In the genomic region with DNA sequence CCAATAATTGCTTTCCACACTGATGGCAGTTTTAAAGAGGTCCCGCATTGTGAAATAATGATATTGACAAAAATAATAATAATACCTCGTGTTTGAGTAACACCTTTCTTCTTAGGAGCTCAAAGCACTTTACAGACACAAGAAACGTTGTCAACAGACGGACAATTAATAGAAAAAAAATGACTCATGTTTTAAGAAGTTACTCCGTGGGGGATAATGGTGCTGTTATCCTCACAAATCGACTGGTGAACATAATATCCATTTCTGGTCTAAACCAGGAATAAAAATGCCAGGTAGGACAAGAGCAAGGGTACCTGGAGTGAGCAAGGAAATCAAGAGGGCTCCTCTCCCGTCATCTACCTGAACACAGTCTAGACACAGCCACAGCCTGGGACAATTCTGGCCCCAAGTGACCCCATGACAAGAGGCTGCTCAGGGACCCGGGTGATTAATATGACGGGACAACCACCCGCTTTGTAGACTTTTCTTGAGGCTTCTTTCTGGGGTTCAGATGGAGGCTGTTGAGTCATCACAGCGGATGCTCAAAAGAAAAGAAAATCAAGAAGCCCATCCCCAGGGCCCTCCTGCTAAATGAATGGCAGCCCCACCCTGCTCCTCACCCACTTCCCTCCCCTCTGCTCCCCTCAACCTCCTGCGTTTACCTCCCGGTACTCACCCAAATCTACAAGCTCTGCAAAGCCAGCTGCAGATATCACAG, we compare ENCODE assay signal across 20 cellular contexts.
DNase-seq lines count a peak whose midpoint lies in the region; ATAC-seq and TF ChIP-seq lines count a peak whose summit lies in the region.
"Had no signal": no experiment of that assay in that cellular context is flagged by ENCODE, and none has a peak within 500 bp of the region (broad histone marks: within the 10 kb centered on the region; RNA-seq: fewer than 3 reads in every experiment).

No MANE protein-coding gene starts in this region.

- H3K4me3 ChIP-seq in SJSA1 (no peak overlapping the region), right atrium auricular region (no peak overlapping the region)

- peak overlapping the region; percentile 44 to 75 for H3K27ac Mint-ChIP-seq in effector memory CD8-positive, alpha-beta T cell
- H3K27ac Mint-ChIP-seq: endodermal cell, H9 had no signal

- CTCF ChIA-PET in RWPE1 (lab: Yijun Ruan, JAX) = interaction anchor here (0.6 to 2.2 kb wide), 2 partner anchors 105 to 328 kb away, joined by 3 to 5 read pairs; no protein-coding TSS in a partner anchor

- ATAC-seq in effector memory CD8-positive, alpha-beta T cell (replicated peaks) = peak; percentile 8

- POLR2A ChIA-PET in RWPE1 (lab: Yijun Ruan, JAX; ENCODE audit: low non-redundant PET) = no interaction called here

- H3K9me3 ChIP-seq in SJSA1 (replicated peaks) = no peaks in the 10 kb centered on the region
- H3K9me3 ChIP-seq in right atrium auricular region = no peaks in the 10 kb centered on the region
- H3K9me3 ChIP-seq: left ventricle myocardium inferior, thoracic aorta had no signal

- peak; percentile 54 for DNase-seq in activated gamma-delta T cell treated with Interleukin-2 at 50 U/mL for 16 hours
- no peak for DNase-seq in activated gamma-delta T cell (lab: John Stamatoyannopoulos, UW)
- DNase-seq in SJSA1 (ENCODE audit: low read depth in 1 of 2, low spot score in 2 of 2) = peak in 1 of 2 experiments; percentile 61
- no peak for DNase-seq in effector memory CD8-positive, alpha-beta T cell
- no peak for DNase-seq in substantia nigra (lab: John Stamatoyannopoulos, UW)
- DNase-seq in right atrium auricular region (ENCODE audit: low spot score) = no peak
- DNase-seq in NCI-H2107 (lab: John Stamatoyannopoulos, UW) = no peak
- DNase-seq in RWPE1 (ENCODE audit: low spot score) = no peak
- DNase-seq: activated CD4-positive, CD25-positive, alpha-beta regulatory T cell treated with anti-CD3 and anti-CD28 coated beads, Interleukin-2, amount 50 U/mL, for 72 hours; activated effector memory CD4-positive, alpha-beta T cell treated with anti-CD3 and anti-CD28 coated beads, Interleukin-2, amount 50 U/mL, for 16 hours; endodermal cell; glutamatergic neuron; H9; NCI-H1048; NCI-H2081 treated with DMSO at 0.1 percent for 48 hours; NCI-H526 treated with DMSO at 0.1 percent for 48 hours had no signal

- H3K9me3 Mint-ChIP-seq in effector memory CD8-positive, alpha-beta T cell = no peaks in the 10 kb centered on the region
- H3K9me3 Mint-ChIP-seq: endodermal cell; H9; T-helper 2 cell treated with Interferon-gamma antibody and Interleukin-4, amounts not matched to agents 5 μg/mL and 100 μg/mL, for 36 hours had no signal

- no peak overlapping the region for H3K4me3 Mint-ChIP-seq in effector memory CD8-positive, alpha-beta T cell
- H3K4me3 Mint-ChIP-seq: endodermal cell; H9; T-helper 2 cell treated with Interferon-gamma antibody and Interleukin-4, amounts not matched to agents 5 μg/mL and 100 μg/mL, for 36 hours had no signal

- peaks cover 8% of the 10 kb centered on the region for H3K36me3 Mint-ChIP-seq in effector memory CD8-positive, alpha-beta T cell (ENCODE audit: insufficient read depth)

- H3K4me1 ChIP-seq in SJSA1 (replicated peaks) = peaks cover 63% of the 10 kb centered on the region
- peaks cover 0 to 17% of the 10 kb centered on the region in 2 donors for H3K4me1 ChIP-seq in right atrium auricular region

- peak overlapping the region; percentile 67 for H3K27ac ChIP-seq in SJSA1
- peak overlapping the region; percentile 63 for H3K27ac ChIP-seq in substantia nigra (ENCODE audit: low read depth, low read length, poor library complexity, severe bottlenecking)
- H3K27ac ChIP-seq in right atrium auricular region = no peak overlapping the region
- H3K27ac ChIP-seq in RWPE1 = no peak overlapping the region
- H3K27ac ChIP-seq: C4-2B, left ventricle myocardium inferior, thoracic aorta had no signal

- peaks cover 0 to 13% of the 10 kb centered on the region in 2 donors for H3K27me3 Mint-ChIP-seq in effector memory CD8-positive, alpha-beta T cell

- H3K4me1 Mint-ChIP-seq in effector memory CD8-positive, alpha-beta T cell (ENCODE audit: low read depth in 2 of 2) = peaks cover 23 to 29% of the 10 kb centered on the region in 2 donors

- H3K27me3 ChIP-seq in SJSA1 (replicated peaks) (no peaks in the 10 kb centered on the region), right atrium auricular region (no peaks in the 10 kb centered on the region)

- no peaks in the 10 kb centered on the region for H3K36me3 ChIP-seq in SJSA1
- H3K36me3 ChIP-seq in right atrium auricular region = no peaks in the 10 kb centered on the region
- H3K36me3 ChIP-seq: left ventricle myocardium inferior, thoracic aorta had no signal

- TF ChIP-seq CTCF in right atrium auricular region (IDR thresholded peaks at IDR 0.05) (no peak), RWPE1 (conservative IDR thresholded peaks at IDR 0.05; ENCODE audit: low read depth) (no peak)

Comparison
In these comparisons a context has a peak if more than half of its experiments do, and no peak if none do; other contexts are left out.
1. H3K27ac ChIP-seq: peak in SJSA1 (single experiment) and substantia nigra (single experiment); none in right atrium auricular region (0 of 2) and RWPE1 (single experiment).